18 cellular contexts compared by ENCODE assay signal in genomic region chr6:70663881-70664466, GRCh38.
"Had no signal": no experiment of that assay in that cellular context is flagged by ENCODE, and none has a peak within 500 bp of the region (broad histone marks: within the 10 kb centered on the region; RNA-seq: fewer than 3 reads in every experiment).

No MANE protein-coding gene starts in this region.

- H3K9me3 ChIP-seq: ascending aorta, colonic mucosa had no signal

- H2AFZ ChIP-seq: parathyroid adenoma had no signal

- H3K27me3 ChIP-seq: ascending aorta, colonic mucosa had no signal

- H3K4me3 ChIP-seq: ascending aorta, colonic mucosa, lung had no signal

- ATAC-seq: activated CD4-positive, alpha-beta T cell treated with anti-CD3 and anti-CD28 coated beads for 36 hours; activated CD8-positive, alpha-beta T cell treated with anti-CD3 and anti-CD28 coated beads for 36 hours; stimulated activated naive B cell treated with anti-CD40 and anti-IgM and Interleukin-4, amounts not matched to agents 10 μg/mL and 1 μg/mL and 100 μg/mL, for 72 hours; T-cell had no signal

- H3K36me3 ChIP-seq: ascending aorta, colonic mucosa had no signal

- H3K27ac ChIP-seq: ascending aorta, colonic mucosa, parathyroid adenoma, VCaP had no signal

- H3K4me1 ChIP-seq: ascending aorta, colonic mucosa, parathyroid adenoma had no signal

- H3K9ac ChIP-seq: parathyroid adenoma had no signal

- DNase-seq: activated CD4-positive, alpha-beta T cell treated with anti-CD3 and anti-CD28 coated beads for 36 hours; activated CD8-positive, alpha-beta memory T cell treated with anti-CD3 and anti-CD28 coated beads, Interleukin-2, amount 50 U/mL, for 4 hours; activated CD8-positive, alpha-beta T cell treated with anti-CD3 and anti-CD28 coated beads for 36 hours; activated naive CD8-positive, alpha-beta T cell treated with anti-CD3 and anti-CD28 coated beads, Interleukin-2, amount 10 ng/mL, durations not matched to agents 7 days and 5 days; colonic mucosa; effector memory CD4-positive, alpha-beta T cell; hypothalamus; kidney glomerular epithelial cell; midbrain; naive B cell; stimulated activated CD4-positive, alpha-beta T cell treated with anti-CD3 and anti-CD28 coated beads, Interleukin-2, amount 100 ng/mL, for 24 hours; stimulated activated naive B cell treated with anti-CD40 and anti-IgM and Interleukin-4, amounts not matched to agents 10 μg/mL and 1 μg/mL and 100 μg/mL, for 72 hours; T-cell; T1000 had no signal
